26 cellular contexts compared by ENCODE assay signal in genomic region chr12:45174595-45174994, GRCh38.
"Had no signal": no experiment of that assay in that cellular context is flagged by ENCODE, and none has a peak within 500 bp of the region (broad histone marks: within the 10 kb centered on the region; RNA-seq: fewer than 3 reads in every experiment).

No MANE protein-coding gene starts in this region.

- H3K36me3 ChIP-seq: suprapubic skin, thyroid gland, transverse colon, upper lobe of right lung, uterus, vagina had no signal

- H3K9me3 ChIP-seq: testis, thyroid gland had no signal

- ATAC-seq: stimulated activated effector memory CD8-positive, alpha-beta T cell treated with anti-CD3 and anti-CD28 coated beads, Interleukin-12 subunit alpha, Interleukin-12 subunit beta, amount 100 ng/mL, for 72 hours; stimulated activated memory B cell treated with anti-CD40 and anti-IgM and Interleukin-4, amounts not matched to agents 10 μg/mL and 1 μg/mL and 100 μg/mL, for 72 hours; stimulated activated naive B cell treated with anti-CD40 and anti-IgM and Interleukin-4, amounts not matched to agents 10 μg/mL and 1 μg/mL and 100 μg/mL, for 72 hours; stimulated activated naive CD8-positive, alpha-beta T cell treated with anti-CD3 and anti-CD28 coated beads, Interleukin-15, amount 100 ng/mL, for 72 hours; stimulated activated naive CD8-positive, alpha-beta T cell treated with anti-CD3 and anti-CD28 coated beads, Interleukin-15, Interleukin-2, amounts not matched to agents 100 U/mL and 50 U/mL, for 24 hours; upper lobe of right lung had no signal

- H3K4me3 ChIP-seq: stomach, suprapubic skin, testis, thoracic aorta, thyroid gland, tibial artery, tibial nerve, transverse colon, upper lobe of left lung, upper lobe of right lung, uterus, vagina had no signal

- DNase-seq: stimulated activated CD4-positive, alpha-beta T cell treated with anti-CD3 and anti-CD28 coated beads, Interleukin-2, amount 100 ng/mL, for 48 hours; stimulated activated CD4-positive, alpha-beta T cell treated with anti-CD3 and anti-CD28 coated beads, Interleukin-4, amount 100 ng/mL, for 1 hour; stimulated activated CD4-positive, alpha-beta T cell treated with anti-CD3 and anti-CD28 coated beads, Interleukin-4, amount 100 ng/mL, for 24 hours; stimulated activated CD4-positive, alpha-beta T cell treated with anti-CD3 and anti-CD28 coated beads, Interleukin-4, amount 100 ng/mL, for 4 hours; stimulated activated CD8-positive, alpha-beta memory T cell treated with anti-CD3 and anti-CD28 coated beads, Interleukin-4, amount 100 ng/mL, for 48 hours; stimulated activated naive B cell treated with anti-CD40 and anti-IgM and Interleukin-4, amounts not matched to agents 10 μg/mL and 1 μg/mL and 100 μg/mL, for 72 hours; stimulated activated naive CD4-positive, alpha-beta T cell; stimulated activated naive CD4-positive, alpha-beta T cell treated with Interleukin-2 at 50 U/mL for 16 hours; stimulated activated naive CD8-positive, alpha-beta T cell treated with anti-CD3 and anti-CD28 coated beads, Interleukin-15, amount 100 ng/mL, for 72 hours; stimulated activated naive CD8-positive, alpha-beta T cell treated with anti-CD3 and anti-CD28 coated beads, Interleukin-15, Interleukin-2, amounts not matched to agents 100 U/mL and 50 U/mL, for 24 hours; stomach; substantia nigra; testis; thyroid gland; tibial artery; transverse colon; trophoblast cell; upper lobe of right lung; uterus had no signal

- H3K4me1 ChIP-seq: stomach, suprapubic skin, testis, thyroid gland, tibial artery, tibial nerve, transverse colon, upper lobe of left lung, upper lobe of right lung, uterus, vagina had no signal

- H3K27me3 ChIP-seq: stomach, suprapubic skin, testis, thyroid gland, tibial artery, tibial nerve, transverse colon, upper lobe of left lung, upper lobe of right lung, uterus, vagina had no signal

- H3K27ac ChIP-seq: stomach, suprapubic skin, testis, thoracic aorta, thyroid gland, tibial artery, tibial nerve, transverse colon, upper lobe of left lung, upper lobe of right lung, uterus, vagina had no signal
